Comparison of ENCODE assay signal across 2 cellular contexts in genomic region chr2:75657794-75658193, GRCh38.
TF ChIP-seq lines count a peak whose summit lies in the region.

No MANE protein-coding gene starts in this region.

TF ChIP-seq in HepG2, 621 proteins besides CTCF, POLR2A, EP300 and RAD21:
- peak; percentile 63; the same call in 1 of the 2 replicates for TF ChIP-seq CEBPB (IDR thresholded peaks at IDR 0.05; ENCODE audit: borderline replicate concordance, low read depth, low read length)
- TF ChIP-seq, protein P1, sequence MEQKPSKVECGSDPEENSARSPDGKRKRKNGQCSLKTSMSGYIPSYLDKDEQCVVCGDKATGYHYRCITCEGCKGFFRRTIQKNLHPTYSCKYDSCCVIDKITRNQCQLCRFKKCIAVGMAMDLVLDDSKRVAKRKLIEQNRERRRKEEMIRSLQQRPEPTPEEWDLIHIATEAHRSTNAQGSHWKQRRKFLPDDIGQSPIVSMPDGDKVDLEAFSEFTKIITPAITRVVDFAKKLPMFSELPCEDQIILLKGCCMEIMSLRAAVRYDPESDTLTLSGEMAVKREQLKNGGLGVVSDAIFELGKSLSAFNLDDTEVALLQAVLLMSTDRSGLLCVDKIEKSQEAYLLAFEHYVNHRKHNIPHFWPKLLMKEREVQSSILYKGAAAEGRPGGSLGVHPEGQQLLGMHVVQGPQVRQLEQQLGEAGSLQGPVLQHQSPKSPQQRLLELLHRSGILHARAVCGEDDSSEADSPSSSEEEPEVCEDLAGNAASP (CRISPR knock-in tag; IDR thresholded peaks at IDR 0.05; ENCODE audit: borderline replicate concordance) = no peak
- no peak for TF ChIP-seq SIX4 (CRISPR knock-in tag; IDR thresholded peaks at IDR 0.05)

TF ChIP-seq in K562, 482 proteins besides CTCF, POLR2A, EP300 and RAD21:
- TF ChIP-seq IRF2 (CRISPR knock-in tag; IDR thresholded peaks at IDR 0.05) (no peak), CEBPG (CRISPR knock-in tag; IDR thresholded peaks at IDR 0.05) (no peak), CEBPG (tag; conservative IDR thresholded peaks at IDR 0.05 in 1 of 2, IDR thresholded peaks at IDR 0.05 in 1 of 2) (peak; percentile 11 to 61; a peak in 2 of 4 replicates), CEBPB (tag; IDR thresholded peaks at IDR 0.05) (peak; percentile 40; the same call in 1 of the 2 replicates)
- TF ChIP-seq, protein P2, sequence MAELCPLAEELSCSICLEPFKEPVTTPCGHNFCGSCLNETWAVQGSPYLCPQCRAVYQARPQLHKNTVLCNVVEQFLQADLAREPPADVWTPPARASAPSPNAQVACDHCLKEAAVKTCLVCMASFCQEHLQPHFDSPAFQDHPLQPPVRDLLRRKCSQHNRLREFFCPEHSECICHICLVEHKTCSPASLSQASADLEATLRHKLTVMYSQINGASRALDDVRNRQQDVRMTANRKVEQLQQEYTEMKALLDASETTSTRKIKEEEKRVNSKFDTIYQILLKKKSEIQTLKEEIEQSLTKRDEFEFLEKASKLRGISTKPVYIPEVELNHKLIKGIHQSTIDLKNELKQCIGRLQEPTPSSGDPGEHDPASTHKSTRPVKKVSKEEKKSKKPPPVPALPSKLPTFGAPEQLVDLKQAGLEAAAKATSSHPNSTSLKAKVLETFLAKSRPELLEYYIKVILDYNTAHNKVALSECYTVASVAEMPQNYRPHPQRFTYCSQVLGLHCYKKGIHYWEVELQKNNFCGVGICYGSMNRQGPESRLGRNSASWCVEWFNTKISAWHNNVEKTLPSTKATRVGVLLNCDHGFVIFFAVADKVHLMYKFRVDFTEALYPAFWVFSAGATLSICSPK (IDR thresholded peaks at IDR 0.05; ENCODE audit: borderline replicate concordance) = no peak
